Comparison of ENCODE assay signal across 26 cellular contexts in genomic region chr10:73922864-73923133, GRCh38. TPM values are rescaled to one million over a fixed set of nuclear protein-coding genes. Genes with fewer than 3 reads are reported as not detected.
DNase-seq lines count a peak whose midpoint lies in the region; ATAC-seq, FAIRE-seq and TF ChIP-seq lines count a peak whose summit lies in the region.
"Had no signal": no experiment of that assay in that cellular context is flagged by ENCODE, and none has a peak within 500 bp of the region (broad histone marks: within the 10 kb centered on the region; RNA-seq: fewer than 3 reads in every experiment).

No MANE protein-coding gene starts in this region.

- FAIRE-seq in HTR-8/SVneo (lab: Jason Lieb, UNC): no peak
- FAIRE-seq: A549, GM12891, HepG2 had no signal

- no peak overlapping the region for H3K9ac ChIP-seq in BLaER1 treated with 17β-estradiol and CSF1 and Interleukin-3, amounts not matched to agents 10 nM and 100 nM

- H3K27ac ChIP-seq in BLaER1 treated with 17β-estradiol and CSF1 and Interleukin-3, amounts not matched to agents 10 nM and 100 nM: peak overlapping the region in 5 of 11 experiments; percentile 22 to 79 (median 75); a peak in 3 of 22 replicates
- no peak overlapping the region for H3K27ac ChIP-seq in CD4-positive, alpha-beta memory T cell (ENCODE audit: low read depth, low read length)
- H3K27ac ChIP-seq in hepatocyte: no peak overlapping the region
- H3K27ac ChIP-seq: A549, PC-9 had no signal

- H3K27ac Mint-ChIP-seq in activated T-cell treated with anti-CD3 and anti-CD28 coated beads, Interleukin-2, amount 50 U/mL, for 72 hours: no peak overlapping the region
- no peak overlapping the region for H3K27ac Mint-ChIP-seq in activated T-cell treated with anti-CD3 and anti-CD28 coated beads, Interleukin-2, amount 50 U/mL, for 24 hours
- H3K27ac Mint-ChIP-seq in immature natural killer cell: no peak overlapping the region
- peak overlapping the region in 1 of 7 donors; percentile 41 for H3K27ac Mint-ChIP-seq in CD4-positive, alpha-beta memory T cell
- H3K27ac Mint-ChIP-seq: B cell had no signal

- no peak overlapping the region for H3K4me3 ChIP-seq in BLaER1 treated with 17β-estradiol and CSF1 and Interleukin-3, amounts not matched to agents 10 nM and 100 nM
- no peak overlapping the region for H3K4me3 ChIP-seq in CD4-positive, alpha-beta memory T cell (ENCODE audit: low read length in 2 of 2)
- H3K4me3 ChIP-seq in hepatocyte: no peak overlapping the region
- H3K4me3 ChIP-seq: A549, K562, PC-9 had no signal

- H3K79me2 ChIP-seq in hepatocyte: no peaks in the 10 kb centered on the region

- no peaks in the 10 kb centered on the region for H4K20me1 ChIP-seq in BLaER1 treated with 17β-estradiol and CSF1 and Interleukin-3, amounts not matched to agents 10 nM and 100 nM
- H4K20me1 ChIP-seq in hepatocyte (ENCODE audit: insufficient read depth, poor library complexity, severe bottlenecking): no peaks in the 10 kb centered on the region

- no peaks in the 10 kb centered on the region for H3K27me3 ChIP-seq in BLaER1 treated with 17β-estradiol and CSF1 and Interleukin-3, amounts not matched to agents 10 nM and 100 nM
- H3K27me3 ChIP-seq in CD4-positive, alpha-beta memory T cell (ENCODE audit: insufficient read depth, low read length): no peaks in the 10 kb centered on the region
- no peaks in the 10 kb centered on the region for H3K27me3 ChIP-seq in hepatocyte

- TF ChIP-seq CTCF in hepatocyte (IDR thresholded peaks at IDR 0.05; ENCODE audit: poor library complexity): no peak

- H3K9me3 Mint-ChIP-seq in activated T-cell treated with anti-CD3 and anti-CD28 coated beads, Interleukin-2, amount 50 U/mL, for 72 hours: peaks cover 0 to 2% of the 10 kb centered on the region in 2 donors
- H3K9me3 Mint-ChIP-seq in activated T-cell treated with anti-CD3 and anti-CD28 coated beads, Interleukin-2, amount 50 U/mL, for 24 hours: peaks cover 5% of the 10 kb centered on the region
- no peaks in the 10 kb centered on the region for H3K9me3 Mint-ChIP-seq in immature natural killer cell
- peaks cover 0 to 9% (median 2%) of the 10 kb centered on the region in 8 donors for H3K9me3 Mint-ChIP-seq in CD4-positive, alpha-beta memory T cell

- in situ Hi-C loops in SK-MEL-5 (cut with HindIII; ENCODE audit: low pct_unique_long_range_greater_than_20kb, low sequenced_read_pairs): no loop called here

- peaks cover 12 to 20% (median 17%) of the 10 kb centered on the region in 11 experiments; a peak in 20 of 22 replicates for H3K9me3 ChIP-seq in BLaER1 treated with 17β-estradiol and CSF1 and Interleukin-3, amounts not matched to agents 10 nM and 100 nM (replicated peaks in 1 of 11)
- H3K9me3 ChIP-seq in CD4-positive, alpha-beta memory T cell (ENCODE audit: control insufficient read depth in 1 of 2, low read length in 2 of 2): no peaks in the 10 kb centered on the region
- H3K9me3 ChIP-seq in hepatocyte (ENCODE audit: low read depth): no peaks in the 10 kb centered on the region
- H3K9me3 ChIP-seq: Caco-2 had no signal

- peak overlapping the region in 9 of 11 experiments; percentile 7 to 74 (median 66); a peak in 12 of 22 replicates for H3K4me2 ChIP-seq in BLaER1 treated with 17β-estradiol and CSF1 and Interleukin-3, amounts not matched to agents 10 nM and 100 nM
- no peak overlapping the region for H3K4me2 ChIP-seq in hepatocyte
- H3K4me2 ChIP-seq: A549, PC-9 had no signal

- peaks cover 56% of the 10 kb centered on the region for H3K27me3 Mint-ChIP-seq in activated T-cell treated with anti-CD3 and anti-CD28 coated beads, Interleukin-2, amount 50 U/mL, for 72 hours (ENCODE audit: low read depth)
- peaks cover 36% of the 10 kb centered on the region for H3K27me3 Mint-ChIP-seq in activated T-cell treated with anti-CD3 and anti-CD28 coated beads, Interleukin-2, amount 50 U/mL, for 24 hours
- H3K27me3 Mint-ChIP-seq in immature natural killer cell (ENCODE audit: low read depth in 3 of 3): peaks cover 2 to 11% (median 9%) of the 10 kb centered on the region in 3 donors
- peaks cover 4 to 14% of the 10 kb centered on the region in 2 donors for H3K27me3 Mint-ChIP-seq in CD4-positive, alpha-beta memory T cell
- H3K27me3 Mint-ChIP-seq: B cell had no signal

- peak; percentile 58 to 71 for ATAC-seq in activated T-cell treated with anti-CD3 and anti-CD28 coated beads, Interleukin-2, amount 50 U/mL, for 72 hours (replicated peaks in 1 of 2)
- ATAC-seq: A549, HepG2, K562 had no signal

- H3K4me1 ChIP-seq in BLaER1 treated with 17β-estradiol and CSF1 and Interleukin-3, amounts not matched to agents 10 nM and 100 nM: peaks cover 56 to 76% (median 73%) of the 10 kb centered on the region in 10 experiments
- H3K4me1 ChIP-seq in CD4-positive, alpha-beta memory T cell (ENCODE audit: insufficient read depth, low read length): peaks cover 32% of the 10 kb centered on the region
- H3K4me1 ChIP-seq in hepatocyte (ENCODE audit: insufficient read depth): peaks cover 6% of the 10 kb centered on the region
- H3K4me1 ChIP-seq: A549, Caco-2 had no signal

- intact Hi-C loops in CD4-positive, alpha-beta memory T cell (cut with micrococcal nuclease): loop anchor here (5.0 kb wide), 1 partner anchor 35 kb away; no protein-coding TSS in a partner anchor

- no peak overlapping the region for H2AFZ ChIP-seq in hepatocyte
- H2AFZ ChIP-seq: PC-9 had no signal

- CTCF ChIA-PET in CD4-positive, alpha-beta memory T cell (lab: Charles Lee; ENCODE audit: partially characterized antibody): no interaction called here

- no peaks in the 10 kb centered on the region for H3K9me2 ChIP-seq in hepatocyte (replicated peaks; ENCODE audit: insufficient read depth)

- no peak for DNase-seq in activated T-cell treated with anti-CD3 and anti-CD28 coated beads, Interleukin-2, amount 50 U/mL, for 72 hours
- DNase-seq in activated T-cell treated with anti-CD3 and anti-CD28 coated beads, Interleukin-2, amount 50 U/mL, for 24 hours: no peak
- DNase-seq in SK-MEL-5 (ENCODE audit: low read depth, low spot score): peak; percentile 22
- no peak for DNase-seq in immature natural killer cell
- DNase-seq in CD4-positive, alpha-beta memory T cell: no peak
- no peak for DNase-seq in hepatocyte (ENCODE audit: low spot score)
- DNase-seq in HTR-8/SVneo (ENCODE audit: insufficient read length, low spot score): no peak
- DNase-seq: Caco-2; CD4-positive, CD25-positive, alpha-beta regulatory T cell; DMS 273 treated with DMSO at 0.1 percent for 48 hours; H7; NCI-H1105; NCI-H146; NCI-H2029; NCI-H2227 treated with DMSO at 0.1 percent for 48 hours; NCI-H510A; NCI-H748 treated with DMSO at 0.1 percent for 48 hours; PC-9; RPMI8226; SHP77 had no signal

- POLR2A ChIA-PET in CD4-positive, alpha-beta memory T cell (lab: Charles Lee; ENCODE audit: partially characterized antibody): interaction anchor here (0.9 kb wide), 1 partner anchor 9 kb away, joined by 3 read pairs; no protein-coding TSS in a partner anchor

- peaks cover 34% of the 10 kb centered on the region for H3K4me1 Mint-ChIP-seq in activated T-cell treated with anti-CD3 and anti-CD28 coated beads, Interleukin-2, amount 50 U/mL, for 72 hours (ENCODE audit: low read depth)
- H3K4me1 Mint-ChIP-seq in activated T-cell treated with anti-CD3 and anti-CD28 coated beads, Interleukin-2, amount 50 U/mL, for 24 hours (ENCODE audit: low read depth): peaks cover 26% of the 10 kb centered on the region
- H3K4me1 Mint-ChIP-seq in immature natural killer cell: peaks cover 24 to 26% of the 10 kb centered on the region in 2 donors
- peaks cover 19 to 36% (median 25%) of the 10 kb centered on the region in 4 donors for H3K4me1 Mint-ChIP-seq in CD4-positive, alpha-beta memory T cell

- 50% methylated on average over 2 of the region's 2 CpGs for WGBS in hepatocyte (ENCODE audit: low lambda C conversion rate, missing lambda C conversion rate)

- H3K36me3 Mint-ChIP-seq in activated T-cell treated with anti-CD3 and anti-CD28 coated beads, Interleukin-2, amount 50 U/mL, for 72 hours (ENCODE audit: insufficient read depth in 2 of 2): peaks cover 2 to 8% of the 10 kb centered on the region in 2 donors
- H3K36me3 Mint-ChIP-seq in activated T-cell treated with anti-CD3 and anti-CD28 coated beads, Interleukin-2, amount 50 U/mL, for 24 hours (ENCODE audit: low read depth): peaks cover 2% of the 10 kb centered on the region
- peaks cover 0 to 7% (median 0%) of the 10 kb centered on the region in 3 donors for H3K36me3 Mint-ChIP-seq in immature natural killer cell
- no peaks in the 10 kb centered on the region for H3K36me3 Mint-ChIP-seq in CD4-positive, alpha-beta memory T cell
- H3K36me3 Mint-ChIP-seq: CD4-positive, CD25-positive, alpha-beta regulatory T cell had no signal

- peak overlapping the region; percentile 9 to 62 for H3K4me3 Mint-ChIP-seq in activated T-cell treated with anti-CD3 and anti-CD28 coated beads, Interleukin-2, amount 50 U/mL, for 72 hours
- H3K4me3 Mint-ChIP-seq in activated T-cell treated with anti-CD3 and anti-CD28 coated beads, Interleukin-2, amount 50 U/mL, for 24 hours: no peak overlapping the region
- H3K4me3 Mint-ChIP-seq in immature natural killer cell: peak overlapping the region in 4 of 5 donors; percentile 11 to 67 (median 34)
- H3K4me3 Mint-ChIP-seq in CD4-positive, alpha-beta memory T cell: peak overlapping the region in 3 of 8 donors; percentile 4 to 79 (median 13)
- H3K4me3 Mint-ChIP-seq: B cell had no signal

- peaks cover 0 to 8% (median 2%) of the 10 kb centered on the region in 11 experiments; a peak in 15 of 22 replicates for H3K36me3 ChIP-seq in BLaER1 treated with 17β-estradiol and CSF1 and Interleukin-3, amounts not matched to agents 10 nM and 100 nM
- no peaks in the 10 kb centered on the region for H3K36me3 ChIP-seq in CD4-positive, alpha-beta memory T cell (ENCODE audit: insufficient read depth, low read length)
- H3K36me3 ChIP-seq in hepatocyte (replicated peaks; ENCODE audit: insufficient read depth, low read depth): no peaks in the 10 kb centered on the region

RNA-seq across cellular contexts. Expression of gene PLAU, which starts 11.9 kb away (rescaled TPM):
- under 1 TPM; 0.43 to 0.44 TPM for total RNA-seq in activated T-cell treated with anti-CD3 and anti-CD28 coated beads, Interleukin-2, amount 50 U/mL, for 72 hours
- total RNA-seq in SK-MEL-5 (2014; rRNA removed; shearing (Covaris generic)): 0.05 TPM in 1 of 2 replicates, not detected in the other
- polyA plus RNA-seq in SK-MEL-5 (2015; cell fraction: cytosol; rRNA removed): not detected in 2 replicates
- polyA plus RNA-seq in SK-MEL-5 (2015; cell fraction: nucleus; rRNA removed): not detected in 2 replicates
- polyA plus RNA-seq in immature natural killer cell (under 1 TPM in 1 of 3 donors, not detected in 2; 0.08 TPM), hepatocyte (10.4 and 11.1 TPM in 2 replicates)
- under 1 TPM; 0.64 to 0.91 TPM for total RNA-seq in CD4-positive, alpha-beta memory T cell
- polyA plus RNA-seq in CD4-positive, alpha-beta memory T cell: not detected
- 2.8 and 5.2 TPM in 2 replicates for total RNA-seq in hepatocyte
- total RNA-seq: B cell had no signal
- polyA plus RNA-seq: CD4-positive, CD25-positive, alpha-beta regulatory T cell had no signal

RNA-seq across cellular contexts. Expression of gene CAMK2G, which starts 48.4 kb away (rescaled TPM):
- 10 to 100 TPM; 25.0 to 30.3 TPM for total RNA-seq in activated T-cell treated with anti-CD3 and anti-CD28 coated beads, Interleukin-2, amount 50 U/mL, for 72 hours
- total RNA-seq in SK-MEL-5 (2014; rRNA removed; shearing (Covaris generic)): 8.9 and 12.2 TPM in 2 replicates
- polyA plus RNA-seq in SK-MEL-5 (2015; cell fraction: cytosol; rRNA removed): 12.3 and 12.7 TPM in 2 replicates
- polyA plus RNA-seq in SK-MEL-5 (2015; cell fraction: nucleus; rRNA removed): 45.5 and 46.1 TPM in 2 replicates
- polyA plus RNA-seq in immature natural killer cell: 1 to 10 TPM; 4.8 to 5.8 (median 5.0) TPM
- 10 to 100 TPM; 64.3 to 70.4 TPM for total RNA-seq in CD4-positive, alpha-beta memory T cell
- polyA plus RNA-seq in CD4-positive, alpha-beta memory T cell: 1 to 10 TPM; 3.8 to 7.8 TPM
- 22.5 and 25.0 TPM in 2 replicates for total RNA-seq in hepatocyte
- polyA plus RNA-seq in hepatocyte: 5.2 and 5.9 TPM in 2 replicates
